Comparison of ENCODE assay signal across 8 cellular contexts in genomic region chr1:40232444-40232843, GRCh38. TPM values are rescaled to one million over a fixed set of nuclear protein-coding genes. Genes with fewer than 3 reads are reported as not detected.
DNase-seq lines count a peak whose midpoint lies in the region; ATAC-seq and TF ChIP-seq lines count a peak whose summit lies in the region.

No MANE protein-coding gene starts in this region.

- CTCF ChIA-PET in CD4-positive, alpha-beta T cell (lab: Charles Lee) = no interaction called here

- no peak for TF ChIP-seq CTCF in CD4-positive, alpha-beta T cell (IDR thresholded peaks at IDR 0.05)
- TF ChIP-seq CTCF in GM20000 (IDR thresholded peaks at IDR 0.05; ENCODE audit: extremely low read depth, missing control alignments) = no peak

- peaks cover 22% of the 10 kb centered on the region for H3K4me1 Mint-ChIP-seq in CD4-positive, alpha-beta T cell (ENCODE audit: low read depth)
- H3K4me1 Mint-ChIP-seq in activated T-helper 1 cell treated with anti-CD3 and anti-CD28 coated beads, Interleukin-12 subunit alpha, Interleukin-12 subunit beta, Interleukin-2, Interleukin-4 antibody, amounts not matched to agents 30 ng/mL and 10 ng/mL and 1 ng/mL, durations not matched to agents 14 hours and 24 hours and 36 hours (ENCODE audit: low read depth) = peaks cover 45% of the 10 kb centered on the region

- POLR2A ChIA-PET in CD4-positive, alpha-beta T cell (lab: Charles Lee) = interaction anchor here (1.4 kb wide), 1 partner anchor 25 kb away, joined by 4 read pairs; the partner anchor contains the start of gene ZMPSTE24

- H3K4me3 Mint-ChIP-seq in CD4-positive, alpha-beta T cell = no peak overlapping the region
- H3K4me3 Mint-ChIP-seq in activated T-helper 1 cell treated with anti-CD3 and anti-CD28 coated beads, Interleukin-12 subunit alpha, Interleukin-12 subunit beta, Interleukin-2, Interleukin-4 antibody, amounts not matched to agents 30 ng/mL and 10 ng/mL and 1 ng/mL, durations not matched to agents 14 hours and 24 hours and 36 hours = peak overlapping the region; percentile 47

- H3K27ac ChIP-seq in CD4-positive, alpha-beta T cell (ENCODE audit: low read depth, low read length) = no peak overlapping the region

- peaks cover 86% of the 10 kb centered on the region for H3K36me3 Mint-ChIP-seq in CD4-positive, alpha-beta T cell (ENCODE audit: low read depth)
- peaks cover 51% of the 10 kb centered on the region for H3K36me3 Mint-ChIP-seq in activated T-helper 1 cell treated with anti-CD3 and anti-CD28 coated beads, Interleukin-12 subunit alpha, Interleukin-12 subunit beta, Interleukin-2, Interleukin-4 antibody, amounts not matched to agents 30 ng/mL and 10 ng/mL and 1 ng/mL, durations not matched to agents 14 hours and 24 hours and 36 hours (ENCODE audit: low read depth)

- H3K9me3 Mint-ChIP-seq in CD4-positive, alpha-beta T cell = no peaks in the 10 kb centered on the region
- no peaks in the 10 kb centered on the region for H3K9me3 Mint-ChIP-seq in activated T-helper 1 cell treated with anti-CD3 and anti-CD28 coated beads, Interleukin-12 subunit alpha, Interleukin-12 subunit beta, Interleukin-2, Interleukin-4 antibody, amounts not matched to agents 30 ng/mL and 10 ng/mL and 1 ng/mL, durations not matched to agents 14 hours and 24 hours and 36 hours

- H3K9me3 ChIP-seq in CD4-positive, alpha-beta T cell (ENCODE audit: control insufficient read depth, low read length) = no peaks in the 10 kb centered on the region

- H3K27me3 ChIP-seq in CD4-positive, alpha-beta T cell (ENCODE audit: control insufficient read depth, insufficient read depth, low read length) = no peaks in the 10 kb centered on the region

- no peaks in the 10 kb centered on the region for H3K27me3 Mint-ChIP-seq in CD4-positive, alpha-beta T cell
- no peaks in the 10 kb centered on the region for H3K27me3 Mint-ChIP-seq in activated T-helper 1 cell treated with anti-CD3 and anti-CD28 coated beads, Interleukin-12 subunit alpha, Interleukin-12 subunit beta, Interleukin-2, Interleukin-4 antibody, amounts not matched to agents 30 ng/mL and 10 ng/mL and 1 ng/mL, durations not matched to agents 14 hours and 24 hours and 36 hours (ENCODE audit: insufficient read depth)

- intact Hi-C loops in CD4-positive, alpha-beta T cell (cut with DNase I, micrococcal nuclease) = no loop called here
- intact Hi-C loops in activated T-helper 1 cell treated with anti-CD3 and anti-CD28 coated beads, Interleukin-12 subunit alpha, Interleukin-12 subunit beta, Interleukin-2, Interleukin-4 antibody, amounts not matched to agents 30 ng/mL and 10 ng/mL and 1 ng/mL, durations not matched to agents 14 hours and 24 hours and 36 hours (cut with micrococcal nuclease) = loop anchor here (1.0 to 2.0 kb wide), 3 partner anchors 8 to 106 kb away; no protein-coding TSS in a partner anchor

- H3K27ac Mint-ChIP-seq in CD4-positive, alpha-beta T cell = no peak overlapping the region
- H3K27ac Mint-ChIP-seq in activated T-helper 1 cell treated with anti-CD3 and anti-CD28 coated beads, Interleukin-12 subunit alpha, Interleukin-12 subunit beta, Interleukin-2, Interleukin-4 antibody, amounts not matched to agents 30 ng/mL and 10 ng/mL and 1 ng/mL, durations not matched to agents 14 hours and 24 hours and 36 hours = peak overlapping the region; percentile 68

- peak in 7 of 10 experiments; percentile 11 to 35 (median 19) for DNase-seq in CD4-positive, alpha-beta T cell
- DNase-seq in GM20000 (ENCODE audit: low spot score) (peak; percentile 66), cerebellar nuclear complex (lab: John Stamatoyannopoulos, UW) (no peak), kidney glomerular epithelial cell (lab: John Stamatoyannopoulos, UW) (no peak), SKM-1 (lab: John Stamatoyannopoulos, UW; ENCODE audit: unreplicated experiment) (no peak), SHP77 treated with DMSO at 0.1 percent for 48 hours (lab: John Stamatoyannopoulos, UW) (no peak)
- peak; percentile 71 for DNase-seq in activated T-helper 1 cell treated with anti-CD3 and anti-CD28 coated beads, Interleukin-12 subunit alpha, Interleukin-12 subunit beta, Interleukin-2, Interleukin-4 antibody, amounts not matched to agents 30 ng/mL and 10 ng/mL and 1 ng/mL, durations not matched to agents 14 hours and 24 hours and 36 hours (ENCODE audit: low spot score)

- peak; percentile 39 for ATAC-seq in CD4-positive, alpha-beta T cell (ENCODE audit: poor library complexity)
- ATAC-seq in HG03571 (IDR thresholded peaks at IDR 0.05; ENCODE audit: unreplicated experiment) = peak; percentile 82

RNA-seq across cellular contexts. Expression of gene TMCO2, which starts 15.3 kb away (rescaled TPM):
- total RNA-seq in CD4-positive, alpha-beta T cell = not detected
- not detected in 2 replicates for total RNA-seq in activated T-helper 1 cell treated with anti-CD3 and anti-CD28 coated beads, Interleukin-12 subunit alpha, Interleukin-12 subunit beta, Interleukin-2, Interleukin-4 antibody, amounts not matched to agents 30 ng/mL and 10 ng/mL and 1 ng/mL, durations not matched to agents 14 hours and 24 hours and 36 hours

RNA-seq across cellular contexts. Expression of gene ZMPSTE24, which starts 25.6 kb away (rescaled TPM):
- total RNA-seq in CD4-positive, alpha-beta T cell = 1 to 10 TPM; 8.7 to 8.8 TPM
- 50.2 and 56.0 TPM in 2 replicates for total RNA-seq in activated T-helper 1 cell treated with anti-CD3 and anti-CD28 coated beads, Interleukin-12 subunit alpha, Interleukin-12 subunit beta, Interleukin-2, Interleukin-4 antibody, amounts not matched to agents 30 ng/mL and 10 ng/mL and 1 ng/mL, durations not matched to agents 14 hours and 24 hours and 36 hours

Comparison
In these comparisons a context has a peak if more than half of its experiments do, and no peak if none do; other contexts are left out.
1. DNase-seq: peak in CD4-positive, alpha-beta T cell (7 of 10), GM20000 (single experiment) and activated T-helper 1 cell treated with anti-CD3 and anti-CD28 coated beads, Interleukin-12 subunit alpha, Interleukin-12 subunit beta, Interleukin-2, Interleukin-4 antibody, amounts not matched to agents 30 ng/mL and 10 ng/mL and 1 ng/mL, durations not matched to agents 14 hours and 24 hours and 36 hours (single experiment); none in cerebellar nuclear complex (0 of 2), kidney glomerular epithelial cell (single experiment), SKM-1 (single experiment) and SHP77 treated with DMSO at 0.1 percent for 48 hours (single experiment).